In genomic region chr4:3520276-3520675, GRCh38 we compare ENCODE assay signal across 19 cellular contexts. TPM values are rescaled to one million over a fixed set of nuclear protein-coding genes. Genes with fewer than 3 reads are reported as not detected.
A peak's percentile ranks its signal among the peaks of the same experiment; 100 is the strongest.
DNase-seq lines count a peak whose midpoint lies in the region; ATAC-seq, FAIRE-seq and TF ChIP-seq lines count a peak whose summit lies in the region.
"Had no signal": no experiment of that assay in that cellular context is flagged by ENCODE, and none has a peak within 500 bp of the region (broad histone marks: within the 10 kb centered on the region; RNA-seq: fewer than 3 reads in every experiment).

No MANE protein-coding gene starts in this region.

- in situ Hi-C loops in HepG2 (cut with HindIII; ENCODE audit: extremely low pct_ligation_motif_present, low pct_unique_long_range_greater_than_20kb) (no loop called here), K562 (cut with MboI) (no loop called here)

- H3K9me3 ChIP-seq in right lobe of liver (no peaks in the 10 kb centered on the region), HepG2 (ENCODE audit: low read length) (no peaks in the 10 kb centered on the region), K562 (replicated peaks; ENCODE audit: control insufficient read depth, insufficient read depth, low read depth, low read length) (no peaks in the 10 kb centered on the region), mucosa of descending colon (no peaks in the 10 kb centered on the region), spleen (no peaks in the 10 kb centered on the region)
- H3K9me3 ChIP-seq: A549, Caco-2 had no signal

- H3K27ac ChIP-seq in right lobe of liver, result no peak overlapping the region
- H3K27ac ChIP-seq in HepG2 (ENCODE audit: extremely low read length, insufficient read depth, low read length), result no peak overlapping the region
- H3K27ac ChIP-seq in K562 (ENCODE audit: extremely low read depth, low read depth, low read length), result no peak overlapping the region
- no peak overlapping the region for H3K27ac ChIP-seq in spleen
- H3K27ac ChIP-seq: A549 had no signal

- H4K20me1 ChIP-seq in HepG2 (ENCODE audit: insufficient read depth, low read length) (no peaks in the 10 kb centered on the region), K562 (replicated peaks; ENCODE audit: control insufficient read depth, insufficient read depth, low read length) (no peaks in the 10 kb centered on the region)

- H3K9ac ChIP-seq in HepG2 (ENCODE audit: insufficient read depth, low read depth, low read length) (no peak overlapping the region), K562 (ENCODE audit: insufficient read depth in 1 of 2, low read depth in 2 of 2, low read length in 2 of 2) (no peak overlapping the region)

- TF ChIP-seq CTCF in right lobe of liver (IDR thresholded peaks at IDR 0.05), result no peak
- TF ChIP-seq CTCF in HepG2 (CRISPR knock-in tag; IDR thresholded peaks at IDR 0.05), result no peak
- TF ChIP-seq CTCF in K562 (IDR thresholded peaks at IDR 0.05 in 2 of 3, conservative IDR thresholded peaks at IDR 0.05 in 1 of 3; ENCODE audit: insufficient read depth in 2 of 3, low read depth in 1 of 3, low read length in 3 of 3), result no peak
- no peak for TF ChIP-seq CTCF in mucosa of descending colon (IDR thresholded peaks at IDR 0.05)
- TF ChIP-seq CTCF in spleen (IDR thresholded peaks at IDR 0.05 in 8 of 11, conservative IDR thresholded peaks at IDR 0.05 in 3 of 11), result no peak

- no peak for TF ChIP-seq EP300 in HepG2 (IDR thresholded peaks at IDR 0.05; ENCODE audit: low read depth in 2 of 2, low read length in 2 of 2)
- TF ChIP-seq EP300 in HepG2 (CRISPR knock-in tag; IDR thresholded peaks at IDR 0.05; ENCODE audit: borderline replicate concordance), result no peak
- TF ChIP-seq EP300 in K562 (IDR thresholded peaks at IDR 0.05; ENCODE audit: low read length), result no peak

- no peak for TF ChIP-seq RAD21 in HepG2 (CRISPR knock-in tag; IDR thresholded peaks at IDR 0.05)
- no peak for TF ChIP-seq RAD21 in K562 (CRISPR knock-in tag; conservative IDR thresholded peaks at IDR 0.05 in 1 of 2, IDR thresholded peaks at IDR 0.05 in 1 of 2)

- POLR2A ChIA-PET in HepG2 (lab: Yijun Ruan, JAX), result no interaction called here
- POLR2A ChIA-PET in K562 (lab: Yijun Ruan, JAX), result interaction anchor here (0.6 to 2.2 kb wide), 2 partner anchors 12 to 15 kb away, joined by 3 to 9 read pairs; no protein-coding TSS in a partner anchor

- no peaks in the 10 kb centered on the region for H3K9me1 ChIP-seq in K562 (ENCODE audit: control insufficient read depth, insufficient read depth, low read length)

- H3K36me3 ChIP-seq in right lobe of liver (peaks cover 0 to 81% (median 20%) of the 10 kb centered on the region in 4 donors), HepG2 (replicated peaks in 1 of 2; ENCODE audit: control insufficient read depth in 1 of 2, insufficient read depth in 2 of 2, low read length in 2 of 2) (peaks cover 48 to 80% of the 10 kb centered on the region in 2 experiments), K562 (ENCODE audit: control insufficient read depth, insufficient read depth, low read length) (peaks cover 93% of the 10 kb centered on the region; the same call in 2 of the 3 replicates), mucosa of descending colon (ENCODE audit: low read depth) (peaks cover 17% of the 10 kb centered on the region), spleen (peaks cover 7 to 100% (median 97%) of the 10 kb centered on the region in 6 donors)

- FAIRE-seq in HepG2 (lab: Jason Lieb, UNC), result no peak
- FAIRE-seq in K562 (lab: Jason Lieb, UNC), result no peak
- FAIRE-seq: A549, GM19239, H1 had no signal

- CTCF ChIA-PET in HepG2 (lab: Yijun Ruan, JAX; ENCODE audit: low intra/inter-chr PET ratio, low total read pairs), result no interaction called here
- CTCF ChIA-PET in K562 (lab: Yijun Ruan, JAX; ENCODE audit: low intra/inter-chr PET ratio), result no interaction called here

- WGBS in right lobe of liver (ENCODE audit: insufficient coverage, low coverage, low lambda C conversion rate, missing lambda C conversion rate), result 60% methylated on average over 1 of the region's 11 CpGs
- 95% methylated on average over 10 of the region's 11 CpGs for WGBS in HepG2 (ENCODE audit: low lambda C conversion rate)
- 92% methylated on average over 8 of the region's 11 CpGs for WGBS in K562 (ENCODE audit: insufficient coverage, low coverage, missing lambda C conversion rate)
- WGBS in spleen, 5 donors, result 89 to 95% (median 91%) methylated on average over 10 to 11 of the region's 11 CpGs

- H3K27me3 ChIP-seq in right lobe of liver (no peaks in the 10 kb centered on the region), HepG2 (ENCODE audit: control insufficient read depth in 1 of 2, insufficient read depth in 2 of 2, low read length in 2 of 2) (no peaks in the 10 kb centered on the region), K562 (ENCODE audit: control insufficient read depth in 2 of 2, insufficient read depth in 2 of 2, low read length in 2 of 2) (no peaks in the 10 kb centered on the region), spleen (replicated peaks in 1 of 7) (no peaks in the 10 kb centered on the region)

- intact Hi-C loops in right lobe of liver (cut with DNase I) (no loop called here), HepG2 (cut with micrococcal nuclease; ENCODE audit: unreplicated experiment) (no loop called here), K562 (cut with micrococcal nuclease) (no loop called here), mucosa of descending colon (cut with DNase I, micrococcal nuclease) (no loop called here), spleen (cut with DNase I; ENCODE audit: low total_unique reads) (no loop called here)

- BruUV-seq in HepG2 (replicated peaks; lab: Mats Ljungman, UMichigan) (no TSS peak), K562 (replicated peaks; lab: Mats Ljungman, UMichigan) (no TSS peak)

- no peak overlapping the region for H3K4me3 ChIP-seq in right lobe of liver
- no peak overlapping the region for H3K4me3 ChIP-seq in HepG2 (replicated peaks in 1 of 3; ENCODE audit: insufficient read depth in 1 of 3, low read depth in 2 of 3, low read length in 3 of 3)
- no peak overlapping the region for H3K4me3 ChIP-seq in K562
- no peak overlapping the region for H3K4me3 ChIP-seq in mucosa of descending colon
- no peak overlapping the region for H3K4me3 ChIP-seq in spleen
- H3K4me3 ChIP-seq: A549 had no signal

- H3K4me1 ChIP-seq in right lobe of liver, result no peaks in the 10 kb centered on the region
- H3K4me1 ChIP-seq in HepG2 (ENCODE audit: insufficient read depth, low read length), result no peaks in the 10 kb centered on the region
- peaks cover 0 to 20% of the 10 kb centered on the region in 2 experiments; a peak in 2 of 5 replicates for H3K4me1 ChIP-seq in K562 (replicated peaks in 1 of 2; ENCODE audit: control insufficient read depth in 2 of 2, insufficient read depth in 2 of 2, low read length in 2 of 2)
- H3K4me1 ChIP-seq in mucosa of descending colon (ENCODE audit: low read depth), result no peaks in the 10 kb centered on the region
- peaks cover 0 to 3% (median 0%) of the 10 kb centered on the region in 6 donors for H3K4me1 ChIP-seq in spleen
- H3K4me1 ChIP-seq: A549, Caco-2 had no signal

- H3K4me2 ChIP-seq in HepG2 (ENCODE audit: low read depth, low read length), result no peak overlapping the region
- no peak overlapping the region for H3K4me2 ChIP-seq in K562 (ENCODE audit: insufficient read depth, low read length)
- H3K4me2 ChIP-seq: A549 had no signal

- ATAC-seq in right lobe of liver (no peak), HepG2 (no peak), K562 (no peak), mucosa of descending colon (no peak), HG02981 (IDR thresholded peaks at IDR 0.05; ENCODE audit: unreplicated experiment) (no peak), GM18870 (IDR thresholded peaks at IDR 0.05; ENCODE audit: unreplicated experiment) (no peak)
- ATAC-seq: A549 had no signal

- DNase-seq in right lobe of liver (peak in 2 of 3 donors; percentile 4 to 50), HepG2 (ENCODE audit: low spot score) (no peak), K562 (ENCODE audit: extremely low read depth in 1 of 4, low spot score in 3 of 4) (no peak), mucosa of descending colon (peak in 2 of 3 donors; percentile 7 to 37), spleen (peak; percentile 34), NCI-H146 (lab: John Stamatoyannopoulos, UW) (no peak)
- DNase-seq: Caco-2; CD4-positive, CD25-positive, alpha-beta regulatory T cell; DMS53; Karpas-422; NCI-H1105 treated with DMSO at 0.1 percent for 48 hours; NCI-H187 treated with DMSO at 0.1 percent for 48 hours; RPMI8226 had no signal

- H3K79me2 ChIP-seq in HepG2 (ENCODE audit: insufficient read depth, low read length), result no peaks in the 10 kb centered on the region
- no peaks in the 10 kb centered on the region for H3K79me2 ChIP-seq in K562 (ENCODE audit: control insufficient read depth, insufficient read depth, low read length)

- TF ChIP-seq POLR2A in right lobe of liver (IDR thresholded peaks at IDR 0.05) (no peak), HepG2 (IDR thresholded peaks at IDR 0.05; ENCODE audit: insufficient read depth in 1 of 2, low read depth in 2 of 2, low read length in 2 of 2) (no peak), K562 (conservative IDR thresholded peaks at IDR 0.05) (no peak), spleen (IDR thresholded peaks at IDR 0.05) (no peak)

- H2AFZ ChIP-seq in HepG2 (ENCODE audit: low read length) (no peak overlapping the region), K562 (ENCODE audit: low read depth, low read length) (no peak overlapping the region)

RNA-seq across cellular contexts. Expression of gene LRPAP1, which starts 11.9 kb away (rescaled TPM):
- total RNA-seq in right lobe of liver, result 100 to 1,000 TPM in 1 of 6 experiments, 10 to 100 TPM in 5; 63.4 to 108 (median 85.3) TPM
- 81.5 and 191 TPM in 2 replicates for total RNA-seq in HepG2 (2016; rRNA removed; fragmentation: Illumina TruSeq; extraction: Trizol)
- 13.6 and 13.8 TPM in 2 replicates for total RNA-seq in HepG2 (2016; cell fraction: cytosol; rRNA removed; fragmentation: Illumina TruSeq; extraction: Trizol; ENCODE audit: low read depth)
- 74.4 and 198 TPM in 2 replicates for total RNA-seq in HepG2 (2016; cell fraction: insoluble cytoplasmic fraction; rRNA removed; fragmentation: Illumina TruSeq; extraction: Trizol)
- 21.2 and 25.2 TPM in 2 replicates for total RNA-seq in HepG2 (2016; cell fraction: membrane; rRNA removed; fragmentation: Illumina TruSeq; extraction: Trizol)
- total RNA-seq in HepG2 (2016; cell fraction: nucleus; rRNA removed; fragmentation: Illumina TruSeq; extraction: Trizol), result 143 and 170 TPM in 2 replicates
- 153 and 176 TPM in 2 replicates for polyA plus RNA-seq in HepG2 (2011; rRNA removed)
- polyA plus RNA-seq in HepG2 (2011; cell fraction: cytosol; rRNA removed), result 149 and 180 TPM in 2 replicates
- 95.3 and 103 TPM in 2 replicates for polyA plus RNA-seq in HepG2 (2011; cell fraction: nucleus; rRNA removed)
- 118 TPM in 2 replicates for polyA plus RNA-seq in HepG2 (2012)
- polyA plus RNA-seq in HepG2 (2016; cell fraction: cytosol; fragmentation: Illumina TruSeq; extraction: Trizol; ENCODE audit: low read depth), result 23.9 and 25.8 TPM in 2 replicates
- polyA plus RNA-seq in HepG2 (2016; cell fraction: insoluble cytoplasmic fraction; fragmentation: Illumina TruSeq; extraction: Trizol; ENCODE audit: low read depth), result 64.4 and 77.4 TPM in 2 replicates
- 25.2 and 31.6 TPM in 2 replicates for polyA plus RNA-seq in HepG2 (2016; cell fraction: membrane; fragmentation: Illumina TruSeq; extraction: Trizol; ENCODE audit: low read depth)
- polyA plus RNA-seq in HepG2 (2016; cell fraction: nucleus; fragmentation: Illumina TruSeq; extraction: Trizol; ENCODE audit: insufficient read depth, low read depth), result 270 and 284 TPM in 2 replicates
- polyA minus RNA-seq in HepG2 (2011; rRNA and poly(A)+ RNA removed; ENCODE audit: low replicate concordance), result 32.2 and 52.3 TPM in 2 replicates
- 53.1 and 54.6 TPM in 2 replicates for polyA minus RNA-seq in HepG2 (2011; cell fraction: cytosol; rRNA and poly(A)+ RNA removed)
- polyA minus RNA-seq in HepG2 (2011; cell fraction: nucleus; rRNA and poly(A)+ RNA removed), result 24.3 and 25.0 TPM in 2 replicates
- 44.0 and 98.8 TPM in 2 replicates for total RNA-seq in K562 (2011; cell fraction: chromatin; rRNA removed; ENCODE audit: low replicate concordance)
- total RNA-seq in K562 (2011; cell fraction: nucleolus; rRNA removed), result 76.2 and 78.7 TPM in 2 replicates
- total RNA-seq in K562 (2011; cell fraction: nucleoplasm; rRNA removed), result 43.0 and 46.3 TPM in 2 replicates
- total RNA-seq in K562 (2014; rRNA removed), result 73.5 and 105 TPM in 2 replicates
- 18.7 and 24.6 TPM in 2 replicates for total RNA-seq in K562 (2014; rRNA removed; fragmentation: Illumina TruSeq; extraction: Trizol)
- total RNA-seq in K562 (2015; rRNA removed; fragmentation: Illumina TruSeq; extraction: Trizol), result 41.8 and 49.7 TPM in 2 replicates
- total RNA-seq in K562 (2021), result 72.0 and 75.5 TPM in 2 replicates
- 43.6 and 45.0 TPM in 2 replicates for polyA plus RNA-seq in K562 (2011; rRNA removed)
- 28.1 and 40.4 TPM in 2 replicates for polyA plus RNA-seq in K562 (2011; cell fraction: cytosol; rRNA removed)
- 33.7 and 47.1 TPM in 2 replicates for polyA plus RNA-seq in K562 (2011; cell fraction: nucleus; rRNA removed)
- 70.2 and 113 TPM in 2 replicates for polyA plus RNA-seq in K562 (2012)
- 33.1 and 55.4 TPM in 2 replicates for polyA plus RNA-seq in K562 (2014; fragmentation: Illumina TruSeq; extraction: Trizol)
- 1 to 10 TPM; 1.1 to 6.1 TPM for polyA plus RNA-seq in K562 (2014; fragmentation: Nextera tagmentation; extraction: Ambion mirVana)
- polyA plus RNA-seq in K562 (2014; rRNA removed), result 57.7 and 69.9 TPM in 2 replicates
- 23.0 and 26.5 TPM in 2 replicates for polyA minus RNA-seq in K562 (2011; rRNA and poly(A)+ RNA removed)
- 19.7 and 31.3 TPM in 2 replicates for polyA minus RNA-seq in K562 (2011; cell fraction: cytosol; rRNA and poly(A)+ RNA removed)
- 17.9 and 19.5 TPM in 2 replicates for polyA minus RNA-seq in K562 (2011; cell fraction: nucleus; rRNA and poly(A)+ RNA removed)
- total RNA-seq in mucosa of descending colon, result 100 to 1,000 TPM; 109 to 139 (median 137) TPM
- 100 to 1,000 TPM in 6 of 7 donors, 10 to 100 TPM in 1; 89.0 to 131 (median 116) TPM for total RNA-seq in spleen
- 10 to 100 TPM; 28.1 to 47.4 (median 37.5) TPM for polyA plus RNA-seq in spleen

RNA-seq across cellular contexts. Expression of gene DOK7, which starts 57.2 kb away (rescaled TPM):
- total RNA-seq in right lobe of liver (1 to 10 TPM in 4 of 6 experiments, under 1 TPM in 2; 0.73 to 2.4 (median 1.5) TPM), HepG2 (2016; rRNA removed; fragmentation: Illumina TruSeq; extraction: Trizol) (0.07 TPM in 1 of 2 replicates, not detected in the other), K562 (2014; rRNA removed) (not detected in 2 replicates), K562 (2014; rRNA removed; fragmentation: Illumina TruSeq; extraction: Trizol) (not detected in 2 replicates), K562 (2015; rRNA removed; fragmentation: Illumina TruSeq; extraction: Trizol) (not detected in 2 replicates), K562 (2021) (not detected in 2 replicates), mucosa of descending colon (under 1 TPM; 0.28 to 0.61 (median 0.39) TPM), spleen (1 to 10 TPM in 6 of 7 donors, under 1 TPM in 1; 0.69 to 7.1 (median 1.6) TPM)
- not detected in 2 replicates for total RNA-seq in HepG2 (2016; cell fraction: cytosol; rRNA removed; fragmentation: Illumina TruSeq; extraction: Trizol; ENCODE audit: low read depth)
- total RNA-seq in HepG2 (2016; cell fraction: insoluble cytoplasmic fraction; rRNA removed; fragmentation: Illumina TruSeq; extraction: Trizol), result 0.04 TPM in 1 of 2 replicates, not detected in the other
- 0.06 TPM in 1 of 2 replicates, not detected in the other for total RNA-seq in HepG2 (2016; cell fraction: membrane; rRNA removed; fragmentation: Illumina TruSeq; extraction: Trizol)
- total RNA-seq in HepG2 (2016; cell fraction: nucleus; rRNA removed; fragmentation: Illumina TruSeq; extraction: Trizol), result not detected in 2 replicates
- polyA plus RNA-seq in HepG2 (2011; rRNA removed) (0.03 and 0.05 TPM in 2 replicates), K562 (2011; rRNA removed) (not detected in 2 replicates), K562 (2014; fragmentation: Illumina TruSeq; extraction: Trizol) (not detected in 2 replicates), K562 (2014; fragmentation: Nextera tagmentation; extraction: Ambion mirVana) (not detected), K562 (2014; rRNA removed) (not detected in 2 replicates), spleen (10 to 100 TPM in 1 of 3 donors, 1 to 10 TPM in 2; 1.7 to 13.5 (median 8.7) TPM)
- polyA plus RNA-seq in HepG2 (2011; cell fraction: cytosol; rRNA removed), result 0.05 and 0.08 TPM in 2 replicates
- polyA plus RNA-seq in HepG2 (2011; cell fraction: nucleus; rRNA removed), result 0.26 and 0.32 TPM in 2 replicates
- not detected in 2 replicates for polyA plus RNA-seq in HepG2 (2012)
- not detected in 2 replicates for polyA plus RNA-seq in HepG2 (2016; cell fraction: cytosol; fragmentation: Illumina TruSeq; extraction: Trizol; ENCODE audit: low read depth)
- 0.19 TPM in 1 of 2 replicates, not detected in the other for polyA plus RNA-seq in HepG2 (2016; cell fraction: insoluble cytoplasmic fraction; fragmentation: Illumina TruSeq; extraction: Trizol; ENCODE audit: low read depth)
- polyA plus RNA-seq in HepG2 (2016; cell fraction: membrane; fragmentation: Illumina TruSeq; extraction: Trizol; ENCODE audit: low read depth), result not detected in 2 replicates
- polyA plus RNA-seq in HepG2 (2016; cell fraction: nucleus; fragmentation: Illumina TruSeq; extraction: Trizol; ENCODE audit: insufficient read depth, low read depth), result not detected in 2 replicates
- 0.38 TPM in 1 of 2 replicates, not detected in the other for polyA minus RNA-seq in HepG2 (2011; rRNA and poly(A)+ RNA removed; ENCODE audit: low replicate concordance)
- not detected in 2 replicates for polyA minus RNA-seq in HepG2 (2011; cell fraction: cytosol; rRNA and poly(A)+ RNA removed)
- polyA minus RNA-seq in HepG2 (2011; cell fraction: nucleus; rRNA and poly(A)+ RNA removed), result not detected in 2 replicates
- total RNA-seq in K562 (2011; cell fraction: chromatin; rRNA removed; ENCODE audit: low replicate concordance), result not detected in 2 replicates
- total RNA-seq in K562 (2011; cell fraction: nucleolus; rRNA removed), result not detected in 2 replicates
- not detected in 2 replicates for total RNA-seq in K562 (2011; cell fraction: nucleoplasm; rRNA removed)
- not detected in 2 replicates for polyA plus RNA-seq in K562 (2011; cell fraction: cytosol; rRNA removed)
- not detected in 2 replicates for polyA plus RNA-seq in K562 (2011; cell fraction: nucleus; rRNA removed)
- not detected in 2 replicates for polyA plus RNA-seq in K562 (2012)
- polyA minus RNA-seq in K562 (2011; rRNA and poly(A)+ RNA removed), result not detected in 2 replicates
- polyA minus RNA-seq in K562 (2011; cell fraction: cytosol; rRNA and poly(A)+ RNA removed), result not detected in 2 replicates
- polyA minus RNA-seq in K562 (2011; cell fraction: nucleus; rRNA and poly(A)+ RNA removed), result not detected in 2 replicates
- total RNA-seq: CD4-positive, CD25-positive, alpha-beta regulatory T cell; H1; SK-MEL-5 had no signal

Comparison
In these comparisons a context has a peak if more than half of its experiments do, and no peak if none do; other contexts are left out.
1. DNase-seq: peak in right lobe of liver (2 of 3), mucosa of descending colon (2 of 3) and spleen (single experiment); none in HepG2 (single experiment), K562 (0 of 4) and NCI-H146 (single experiment).